19 cellular contexts compared by ENCODE assay signal in the genomic region with DNA sequence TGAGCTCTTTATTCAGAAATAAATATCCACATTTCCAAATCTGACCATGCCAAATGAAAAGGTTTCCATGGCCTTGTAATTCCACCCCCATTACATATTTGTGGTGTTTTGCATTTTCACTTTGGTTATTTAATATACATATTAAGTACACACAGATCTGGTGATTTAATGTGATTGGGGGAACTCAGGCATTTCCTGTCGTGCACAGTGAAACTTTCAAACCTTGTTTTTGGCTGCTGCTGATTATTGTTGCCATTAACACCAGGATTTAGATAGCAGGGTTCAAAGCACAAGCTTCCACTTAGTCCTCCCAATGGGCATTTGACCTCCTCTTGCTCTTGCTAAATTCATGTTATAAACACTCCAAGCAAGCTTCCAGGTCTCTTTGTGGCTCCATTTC.
DNase-seq lines count a peak whose midpoint lies in the region; ATAC-seq and TF ChIP-seq lines count a peak whose summit lies in the region.
"Had no signal": no experiment of that assay in that cellular context is flagged by ENCODE, and none has a peak within 500 bp of the region (broad histone marks: within the 10 kb centered on the region; RNA-seq: fewer than 3 reads in every experiment).

No MANE protein-coding gene starts in this region.

- no peaks in the 10 kb centered on the region for H3K36me3 Mint-ChIP-seq in activated CD4-positive, alpha-beta memory T cell treated with anti-CD3 and anti-CD28 coated beads, Interleukin-2, amount 10 ng/mL, durations not matched to agents 7 days and 5 days (ENCODE audit: low read depth)
- no peaks in the 10 kb centered on the region for H3K36me3 Mint-ChIP-seq in activated CD4-positive, alpha-beta memory T cell treated with anti-CD3 and anti-CD28 coated beads for 36 hours
- H3K36me3 Mint-ChIP-seq: natural killer cell had no signal

- POLR2A ChIA-PET in activated CD4-positive, alpha-beta memory T cell treated with anti-CD3 and anti-CD28 coated beads, Interleukin-2, amount 10 ng/mL, durations not matched to agents 7 days and 5 days (lab: Charles Lee): interaction anchor here (0.9 to 1.8 kb wide), 3 partner anchors 21 to 301 kb away, joined by 3 to 7 read pairs (median 4); partner anchors contain the start of gene PDSS2
- POLR2A ChIA-PET in activated CD4-positive, alpha-beta memory T cell treated with anti-CD3 and anti-CD28 coated beads for 36 hours (lab: Charles Lee): no interaction called here

- H3K4me3 ChIP-seq in MM.1S (ENCODE audit: low read length): no peak overlapping the region
- H3K4me3 ChIP-seq in choroid plexus epithelial cell (ENCODE audit: low read depth, low read length): no peak overlapping the region
- no peak overlapping the region for H3K4me3 ChIP-seq in gastrocnemius medialis
- H3K4me3 ChIP-seq: gastroesophageal sphincter, prostate gland, upper lobe of right lung had no signal

- no peak overlapping the region for H3K4me3 Mint-ChIP-seq in activated CD4-positive, alpha-beta memory T cell treated with anti-CD3 and anti-CD28 coated beads, Interleukin-2, amount 10 ng/mL, durations not matched to agents 7 days and 5 days
- no peak overlapping the region for H3K4me3 Mint-ChIP-seq in activated CD4-positive, alpha-beta memory T cell treated with anti-CD3 and anti-CD28 coated beads for 36 hours
- H3K4me3 Mint-ChIP-seq: HFFc6 had no signal

- H3K4me1 Mint-ChIP-seq in activated CD4-positive, alpha-beta memory T cell treated with anti-CD3 and anti-CD28 coated beads, Interleukin-2, amount 10 ng/mL, durations not matched to agents 7 days and 5 days: peaks cover 44% of the 10 kb centered on the region
- peaks cover 19% of the 10 kb centered on the region for H3K4me1 Mint-ChIP-seq in activated CD4-positive, alpha-beta memory T cell treated with anti-CD3 and anti-CD28 coated beads for 36 hours (ENCODE audit: low read depth)

- H3K27me3 ChIP-seq in MM.1S (replicated peaks; ENCODE audit: insufficient read depth, low read length) (no peaks in the 10 kb centered on the region), gastrocnemius medialis (no peaks in the 10 kb centered on the region)
- H3K27me3 ChIP-seq: gastroesophageal sphincter, upper lobe of right lung had no signal

- H3K9me2 ChIP-seq in MM.1S (replicated peaks; ENCODE audit: insufficient read depth, low read length): no peaks in the 10 kb centered on the region

- H3K27ac Mint-ChIP-seq in activated CD4-positive, alpha-beta memory T cell treated with anti-CD3 and anti-CD28 coated beads, Interleukin-2, amount 10 ng/mL, durations not matched to agents 7 days and 5 days: peak overlapping the region; percentile 92
- no peak overlapping the region for H3K27ac Mint-ChIP-seq in activated CD4-positive, alpha-beta memory T cell treated with anti-CD3 and anti-CD28 coated beads for 36 hours
- H3K27ac Mint-ChIP-seq: HFFc6, natural killer cell had no signal

- H3K79me2 ChIP-seq in MM.1S (ENCODE audit: low read length): no peaks in the 10 kb centered on the region

- peak overlapping the region; percentile 31 for H3K4me2 ChIP-seq in MM.1S (ENCODE audit: low read depth, low read length)

- intact Hi-C loops in activated CD4-positive, alpha-beta memory T cell treated with anti-CD3 and anti-CD28 coated beads for 36 hours (cut with micrococcal nuclease): loop anchor here (5.0 kb wide), 1 partner anchor 164 kb away; the partner anchor contains the start of gene SOBP
- intact Hi-C loops in gastrocnemius medialis (cut with DNase I; ENCODE audit: low total_unique reads): loop anchor here (5.0 kb wide), 1 partner anchor 164 kb away; the partner anchor contains the start of gene SOBP

- no peak overlapping the region for H3K9ac ChIP-seq in MM.1S (ENCODE audit: low read length)

- no peak for TF ChIP-seq POLR2A in gastrocnemius medialis (IDR thresholded peaks at IDR 0.05)

- H3F3A ChIP-seq in MM.1S (ENCODE audit: insufficient read depth, low read length): peaks cover 15% of the 10 kb centered on the region

- H3K4me1 ChIP-seq in MM.1S (ENCODE audit: low read length) (peaks cover 37% of the 10 kb centered on the region), gastrocnemius medialis (peaks cover 69 to 80% of the 10 kb centered on the region in 2 donors)
- H3K4me1 ChIP-seq: prostate gland had no signal

- H2AFZ ChIP-seq in MM.1S (ENCODE audit: low read length): no peak overlapping the region

- H4K20me1 ChIP-seq in MM.1S (ENCODE audit: insufficient read depth, low read length): no peaks in the 10 kb centered on the region

- H3K36me3 ChIP-seq in MM.1S (replicated peaks; ENCODE audit: insufficient read depth, low read length) (no peaks in the 10 kb centered on the region), gastrocnemius medialis (no peaks in the 10 kb centered on the region)
- H3K36me3 ChIP-seq: gastroesophageal sphincter, prostate gland, upper lobe of right lung had no signal

- H3K27ac ChIP-seq in MM.1S (ENCODE audit: low read length) (no peak overlapping the region), gastrocnemius medialis (peak overlapping the region; percentile 58 to 87 (median 65))
- H3K27ac ChIP-seq: gastroesophageal sphincter, prostate gland, upper lobe of right lung had no signal

- CTCF ChIA-PET in activated CD4-positive, alpha-beta memory T cell treated with anti-CD3 and anti-CD28 coated beads, Interleukin-2, amount 10 ng/mL, durations not matched to agents 7 days and 5 days (lab: Charles Lee): interaction anchor here (1.0 to 2.2 kb wide), 12 partner anchors 9 to 542 kb away, joined by 3 to 9 read pairs (median 4); partner anchors contain the start of gene PDSS2
- CTCF ChIA-PET in activated CD4-positive, alpha-beta memory T cell treated with anti-CD3 and anti-CD28 coated beads for 36 hours (lab: Charles Lee): no interaction called here

- TF ChIP-seq CTCF in MM.1S (IDR thresholded peaks at IDR 0.05; ENCODE audit: low read length) (no peak), choroid plexus epithelial cell (conservative IDR thresholded peaks at IDR 0.05; ENCODE audit: low read depth, low read length) (no peak), gastrocnemius medialis (IDR thresholded peaks at IDR 0.05 in 4 of 5, conservative IDR thresholded peaks at IDR 0.05 in 1 of 5) (no peak)

- no peak for ATAC-seq in gastrocnemius medialis
- ATAC-seq in HG02798 (IDR thresholded peaks at IDR 0.05; ENCODE audit: poor library complexity, unreplicated experiment): no peak
- ATAC-seq: activated CD4-positive, CD25-positive, alpha-beta regulatory T cell treated with anti-CD3 and anti-CD28 coated beads, Interleukin-2, amount 50 U/mL, for 24 hours; gastroesophageal sphincter; natural killer cell; stimulated activated naive CD8-positive, alpha-beta T cell treated with anti-CD3 and anti-CD28 coated beads, Interleukin-15, Interleukin-2, amounts not matched to agents 100 U/mL and 50 U/mL, for 24 hours; upper lobe of right lung had no signal

- peaks cover 17% of the 10 kb centered on the region for H3K27me3 Mint-ChIP-seq in activated CD4-positive, alpha-beta memory T cell treated with anti-CD3 and anti-CD28 coated beads, Interleukin-2, amount 10 ng/mL, durations not matched to agents 7 days and 5 days
- H3K27me3 Mint-ChIP-seq in activated CD4-positive, alpha-beta memory T cell treated with anti-CD3 and anti-CD28 coated beads for 36 hours: peaks cover 1% of the 10 kb centered on the region

- in situ Hi-C loops in gastrocnemius medialis (cut with MboI; ENCODE audit: low sequenced_read_pairs in 4 of 4): loop anchor here in 3 of 4 donors (10.0 to 25.0 kb wide), 2 partner anchors 162 to 169 kb away; partner anchors contain the start of gene SOBP (in 3 of the 3)

- H3K9me3 ChIP-seq in MM.1S (replicated peaks; ENCODE audit: insufficient read depth, low read length) (no peaks in the 10 kb centered on the region), gastrocnemius medialis (no peaks in the 10 kb centered on the region)
- H3K9me3 ChIP-seq: gastroesophageal sphincter, prostate gland, upper lobe of right lung had no signal

- no peak for DNase-seq in activated CD4-positive, alpha-beta memory T cell treated with anti-CD3 and anti-CD28 coated beads, Interleukin-2, amount 10 ng/mL, durations not matched to agents 7 days and 5 days
- DNase-seq in activated CD4-positive, alpha-beta memory T cell treated with anti-CD3 and anti-CD28 coated beads for 36 hours: no peak
- no peak for DNase-seq in MM.1S
- peak; percentile 9 for DNase-seq in choroid plexus epithelial cell (ENCODE audit: low read depth)
- DNase-seq in gastrocnemius medialis: no peak
- DNase-seq in NCI-H526 treated with DMSO at 0.1 percent for 48 hours (lab: John Stamatoyannopoulos, UW): no peak
- no peak for DNase-seq in RKO (ENCODE audit: low spot score)
- DNase-seq: central memory CD4-positive, alpha-beta T cell; DMS79; HFFc6; natural killer cell; NCI-H1417; NCI-H2227 treated with DMSO at 0.1 percent for 48 hours; stimulated activated naive CD8-positive, alpha-beta T cell treated with anti-CD3 and anti-CD28 coated beads, Interleukin-15, Interleukin-2, amounts not matched to agents 100 U/mL and 50 U/mL, for 24 hours; upper lobe of right lung had no signal

- H3K9me3 Mint-ChIP-seq in activated CD4-positive, alpha-beta memory T cell treated with anti-CD3 and anti-CD28 coated beads, Interleukin-2, amount 10 ng/mL, durations not matched to agents 7 days and 5 days: no peaks in the 10 kb centered on the region
- H3K9me3 Mint-ChIP-seq in activated CD4-positive, alpha-beta memory T cell treated with anti-CD3 and anti-CD28 coated beads for 36 hours: no peaks in the 10 kb centered on the region
- H3K9me3 Mint-ChIP-seq: HFFc6, natural killer cell had no signal
